14 cellular contexts compared by ENCODE assay signal in genomic region chr1:108583757-108584156, GRCh38. TPM values are rescaled to one million over a fixed set of nuclear protein-coding genes. Genes with fewer than 3 reads are reported as not detected.
DNase-seq lines count a peak whose midpoint lies in the region; ATAC-seq and TF ChIP-seq lines count a peak whose summit lies in the region.
"Had no signal": no experiment of that assay in that cellular context is flagged by ENCODE, and none has a peak within 500 bp of the region (broad histone marks: within the 10 kb centered on the region; RNA-seq: fewer than 3 reads in every experiment).

No MANE protein-coding gene starts in this region.

- H3K4me1 ChIP-seq in SK-N-SH (ENCODE audit: control insufficient read depth in 1 of 2, insufficient read depth in 2 of 2, low read depth in 1 of 2, low read length in 1 of 2) = peaks cover 0 to 29% of the 10 kb centered on the region in 2 experiments; a peak in 2 of 4 replicates
- peaks cover 0 to 21% (median 7%) of the 10 kb centered on the region in 4 donors for H3K4me1 ChIP-seq in Peyer's patch
- peaks cover 0 to 34% (median 14%) of the 10 kb centered on the region in 3 donors for H3K4me1 ChIP-seq in gastroesophageal sphincter

- ATAC-seq in SK-N-SH treated with all-trans-retinoic acid at 6 μM for 48 hours (no peak), gastroesophageal sphincter (peak; percentile 62), GM21367 (IDR thresholded peaks at IDR 0.05; ENCODE audit: unreplicated experiment) (no peak)
- peak in 1 of 2 donors; percentile 24 for ATAC-seq in stimulated activated naive B cell treated with anti-CD40 and anti-IgM and Interleukin-4, amounts not matched to agents 10 μg/mL and 1 μg/mL and 100 μg/mL, for 72 hours (replicated peaks)

- H3K4me2 ChIP-seq in SK-N-SH = peak overlapping the region; percentile 8; the same call in 1 of the 2 replicates

- DNase-seq in SK-N-SH (no peak), Peyer's patch (no peak), HCEC 1CT (no peak), NCI-H446 treated with DMSO at 0.1 percent for 48 hours (lab: John Stamatoyannopoulos, UW) (no peak)
- no peak for DNase-seq in stimulated activated naive B cell treated with anti-CD40 and anti-IgM and Interleukin-4, amounts not matched to agents 10 μg/mL and 1 μg/mL and 100 μg/mL, for 72 hours
- DNase-seq: activated CD4-positive, alpha-beta memory T cell treated with anti-CD3 and anti-CD28 coated beads for 36 hours; activated gamma-delta T cell treated with Interleukin-2 at 50 U/mL for 16 hours; NCI-H2029 treated with DMSO at 0.1 percent for 48 hours; T-helper 2 cell had no signal

- H3K4me1 Mint-ChIP-seq in stimulated activated naive B cell treated with anti-CD40 and anti-IgM and Interleukin-4, amounts not matched to agents 10 μg/mL and 1 μg/mL and 100 μg/mL, for 72 hours = peaks cover 26 to 59% of the 10 kb centered on the region in 2 donors

- TF ChIP-seq EP300 in SK-N-SH (IDR thresholded peaks at IDR 0.05; ENCODE audit: borderline replicate concordance in 1 of 2, low read depth in 1 of 2, low read length in 1 of 2) (no peak), gastroesophageal sphincter (IDR thresholded peaks at IDR 0.05) (no peak)

- TF ChIP-seq POLR2A in Peyer's patch (IDR thresholded peaks at IDR 0.05) = no peak
- no peak for TF ChIP-seq POLR2A in gastroesophageal sphincter (IDR thresholded peaks at IDR 0.05)

- H4K20me1 ChIP-seq in SK-N-SH (ENCODE audit: insufficient read depth) = no peaks in the 10 kb centered on the region

- peaks cover 19 to 20% of the 10 kb centered on the region in 2 donors for H3K36me3 Mint-ChIP-seq in stimulated activated naive B cell treated with anti-CD40 and anti-IgM and Interleukin-4, amounts not matched to agents 10 μg/mL and 1 μg/mL and 100 μg/mL, for 72 hours
- H3K36me3 Mint-ChIP-seq: type B pancreatic cell had no signal

- 92% methylated on average over 4 of the region's 4 CpGs for WGBS in SK-N-SH (ENCODE audit: low lambda C conversion rate)
- WGBS in gastroesophageal sphincter (ENCODE audit: low coverage in 1 of 2), 2 donors = 56 to 62% methylated on average over 2 to 4 of the region's 4 CpGs

- H3K36me3 ChIP-seq in SK-N-SH (replicated peaks in 1 of 2; ENCODE audit: control insufficient read depth in 1 of 2, insufficient read depth in 2 of 2, low read length in 1 of 2) (no peaks in the 10 kb centered on the region), Peyer's patch (no peaks in the 10 kb centered on the region), gastroesophageal sphincter (no peaks in the 10 kb centered on the region)

- peaks cover 9% of the 10 kb centered on the region for H3F3A ChIP-seq in SK-N-SH (replicated peaks; ENCODE audit: insufficient read depth)

- H3K4me3 Mint-ChIP-seq in stimulated activated naive B cell treated with anti-CD40 and anti-IgM and Interleukin-4, amounts not matched to agents 10 μg/mL and 1 μg/mL and 100 μg/mL, for 72 hours = peak overlapping the region; percentile 8 to 17
- H3K4me3 Mint-ChIP-seq: activated CD4-positive, alpha-beta memory T cell treated with anti-CD3 and anti-CD28 coated beads for 36 hours; type B pancreatic cell had no signal

- no peak for TF ChIP-seq CTCF in SK-N-SH (IDR thresholded peaks at IDR 0.05)
- no peak for TF ChIP-seq CTCF in Peyer's patch (IDR thresholded peaks at IDR 0.05)
- no peak for TF ChIP-seq CTCF in gastroesophageal sphincter (IDR thresholded peaks at IDR 0.05)

- H3K27me3 Mint-ChIP-seq in stimulated activated naive B cell treated with anti-CD40 and anti-IgM and Interleukin-4, amounts not matched to agents 10 μg/mL and 1 μg/mL and 100 μg/mL, for 72 hours = no peaks in the 10 kb centered on the region
- H3K27me3 Mint-ChIP-seq: activated CD4-positive, alpha-beta memory T cell treated with anti-CD3 and anti-CD28 coated beads for 36 hours; type B pancreatic cell had no signal

- H3K9me2 ChIP-seq in SK-N-SH = no peaks in the 10 kb centered on the region

- H2AFZ ChIP-seq in SK-N-SH (ENCODE audit: low read depth) = no peak overlapping the region

- no peak overlapping the region for H3K9ac ChIP-seq in SK-N-SH

- H3K4me3 ChIP-seq in SK-N-SH (ENCODE audit: low read depth in 2 of 2, low read length in 1 of 2) (no peak overlapping the region), Peyer's patch (no peak overlapping the region), gastroesophageal sphincter (no peak overlapping the region)
- H3K4me3 ChIP-seq: lung had no signal

- H3K27me3 ChIP-seq in SK-N-SH (ENCODE audit: insufficient read depth) = no peaks in the 10 kb centered on the region
- H3K27me3 ChIP-seq in Peyer's patch = no peaks in the 10 kb centered on the region
- H3K27me3 ChIP-seq in gastroesophageal sphincter = no peaks in the 10 kb centered on the region

- H3K27ac Mint-ChIP-seq in stimulated activated naive B cell treated with anti-CD40 and anti-IgM and Interleukin-4, amounts not matched to agents 10 μg/mL and 1 μg/mL and 100 μg/mL, for 72 hours = peak overlapping the region; percentile 81
- H3K27ac Mint-ChIP-seq: activated CD4-positive, alpha-beta memory T cell treated with anti-CD3 and anti-CD28 coated beads for 36 hours; type B pancreatic cell had no signal

- no peak for TF ChIP-seq RAD21 in SK-N-SH (IDR thresholded peaks at IDR 0.05; ENCODE audit: low read length)

- H3K79me2 ChIP-seq in SK-N-SH (ENCODE audit: insufficient read depth) = peaks cover 7% of the 10 kb centered on the region; the same call in 1 of the 2 replicates

- peaks cover 11 to 12% of the 10 kb centered on the region in 2 donors for H3K9me3 Mint-ChIP-seq in stimulated activated naive B cell treated with anti-CD40 and anti-IgM and Interleukin-4, amounts not matched to agents 10 μg/mL and 1 μg/mL and 100 μg/mL, for 72 hours
- H3K9me3 Mint-ChIP-seq: type B pancreatic cell had no signal

- H3K9me3 ChIP-seq in SK-N-SH = peaks cover 9% of the 10 kb centered on the region; the same call in 1 of the 2 replicates
- peaks cover 0 to 2% (median 0%) of the 10 kb centered on the region in 4 donors for H3K9me3 ChIP-seq in Peyer's patch
- H3K9me3 ChIP-seq in gastroesophageal sphincter = peaks cover 0 to 7% (median 0%) of the 10 kb centered on the region in 3 donors

- H3K27ac ChIP-seq in SK-N-SH (ENCODE audit: low read depth in 2 of 2, low read length in 1 of 2) = peak overlapping the region in 1 of 2 experiments; percentile 52; a peak in 1 of 4 replicates
- peak overlapping the region in 3 of 4 donors; percentile 40 to 69 (median 61) for H3K27ac ChIP-seq in Peyer's patch
- peak overlapping the region in 1 of 4 donors; percentile 2 for H3K27ac ChIP-seq in gastroesophageal sphincter

- POLR2A ChIA-PET in SK-N-SH (lab: Yijun Ruan, JAX) = no interaction called here

- CTCF ChIA-PET in SK-N-SH (lab: Yijun Ruan, JAX) = no interaction called here

TF ChIP-seq in SK-N-SH, 30 proteins besides CTCF, POLR2A, EP300 and RAD21:
- no peak for TF ChIP-seq POLR2AphosphoS5 (IDR thresholded peaks at IDR 0.05; ENCODE audit: low read depth, low read length)

TF ChIP-seq in SK-N-SH treated with all-trans-retinoic acid at 6 μM for 48 hours, 23 proteins besides CTCF, POLR2A, EP300 and RAD21:
- no peak for TF ChIP-seq ISL1 (CRISPR knock-in tag; IDR thresholded peaks at IDR 0.05)
- no peak for TF ChIP-seq ZNF565 (CRISPR knock-in tag; conservative IDR thresholded peaks at IDR 0.05; ENCODE audit: low read depth)
- TF ChIP-seq POU6F1 (CRISPR knock-in tag; IDR thresholded peaks at IDR 0.05; ENCODE audit: borderline replicate concordance, low read depth) = no peak

RNA-seq across cellular contexts. Expression of gene EEIG2, which starts 23.9 kb away (rescaled TPM):
- polyA plus RNA-seq in SK-N-SH (2012; rRNA removed) = 2.9 and 3.1 TPM in 2 replicates
- polyA plus RNA-seq in SK-N-SH (2012; cell fraction: cytosol; rRNA removed) = 4.0 and 4.1 TPM in 2 replicates
- 1.7 and 3.2 TPM in 2 replicates for polyA plus RNA-seq in SK-N-SH (2012; cell fraction: nucleus; rRNA removed)
- total RNA-seq in Peyer's patch (10 to 100 TPM; 11.1 to 20.6 (median 15.4) TPM), gastroesophageal sphincter (10 to 100 TPM; 11.6 to 23.8 (median 14.9) TPM)
